8 cellular contexts compared by ENCODE assay signal in genomic region chr19:17999685-18000479, GRCh38. TPM values are rescaled to one million over a fixed set of nuclear protein-coding genes. Genes with fewer than 3 reads are reported as not detected.
DNase-seq lines count a peak whose midpoint lies in the region; ATAC-seq and TF ChIP-seq lines count a peak whose summit lies in the region.

No MANE protein-coding gene starts in this region.

- H3K4me3 Mint-ChIP-seq in activated T-cell treated with anti-CD3 and anti-CD28 coated beads, Interleukin-2, amount 50 U/mL, for 4 hours, result peak overlapping the region; percentile 82
- peak overlapping the region; percentile 79 for H3K4me3 Mint-ChIP-seq in activated T-helper 2 cell treated with anti-CD3 and anti-CD28 coated beads, Interferon-gamma antibody, Interleukin-2, Interleukin-4, amounts not matched to agents 10 μg/mL and 5 μg/mL and 100 μg/mL, durations not matched to agents 14 hours and 24 hours and 36 hours (ENCODE audit: low read depth)

- TF ChIP-seq EP300 in transverse colon (IDR thresholded peaks at IDR 0.05; ENCODE audit: low read depth), result no peak

- no peaks in the 10 kb centered on the region for H3K27me3 Mint-ChIP-seq in activated T-cell treated with anti-CD3 and anti-CD28 coated beads, Interleukin-2, amount 50 U/mL, for 4 hours (ENCODE audit: low read depth)
- H3K27me3 Mint-ChIP-seq in activated T-helper 2 cell treated with anti-CD3 and anti-CD28 coated beads, Interferon-gamma antibody, Interleukin-2, Interleukin-4, amounts not matched to agents 10 μg/mL and 5 μg/mL and 100 μg/mL, durations not matched to agents 14 hours and 24 hours and 36 hours (ENCODE audit: low read depth), result peaks cover 6% of the 10 kb centered on the region

- H3K9me3 ChIP-seq in lower lobe of right lung, result no peaks in the 10 kb centered on the region
- H3K9me3 ChIP-seq in transverse colon, result no peaks in the 10 kb centered on the region

- no peak for TF ChIP-seq CTCF in lower lobe of right lung (IDR thresholded peaks at IDR 0.05)
- no peak for TF ChIP-seq CTCF in transverse colon (IDR thresholded peaks at IDR 0.05)

- DNase-seq in activated T-cell treated with anti-CD3 and anti-CD28 coated beads, Interleukin-2, amount 50 U/mL, for 4 hours, result no peak
- DNase-seq in activated T-cell treated with anti-CD3 and anti-CD28 coated beads for 4 hours (no peak), lower lobe of right lung (no peak), transverse colon (peak; percentile 60), dedifferentiated amniotic fluid mesenchymal stem cell (ENCODE audit: extremely low spot score) (no peak), ACHN (no peak)
- no peak for DNase-seq in activated T-helper 2 cell treated with anti-CD3 and anti-CD28 coated beads, Interferon-gamma antibody, Interleukin-2, Interleukin-4, amounts not matched to agents 10 μg/mL and 5 μg/mL and 100 μg/mL, durations not matched to agents 14 hours and 24 hours and 36 hours (ENCODE audit: low spot score)
- no peak for DNase-seq in stimulated activated CD4-positive, alpha-beta T cell treated with anti-CD3 and anti-CD28 coated beads, Interleukin-1b, Interleukin-23, amount 100 ng/mL, for 48 hours

- peak overlapping the region; percentile 91 for H3K27ac ChIP-seq in lower lobe of right lung
- H3K27ac ChIP-seq in transverse colon, result peak overlapping the region; percentile 89 to 92 (median 90)

- no peak for ATAC-seq in activated T-cell treated with anti-CD3 and anti-CD28 coated beads, Interleukin-2, amount 50 U/mL, for 4 hours
- ATAC-seq in lower lobe of right lung, result no peak

- H3K4me1 ChIP-seq in lower lobe of right lung (peaks cover 35% of the 10 kb centered on the region), transverse colon (peaks cover 4 to 28% (median 19%) of the 10 kb centered on the region in 4 donors)

- WGBS in transverse colon (ENCODE audit: low coverage in 1 of 2), 2 donors, result 59 to 76% methylated on average over 7 to 20 of the region's 21 CpGs

- peak overlapping the region; percentile 98 for H3K27ac Mint-ChIP-seq in activated T-helper 2 cell treated with anti-CD3 and anti-CD28 coated beads, Interferon-gamma antibody, Interleukin-2, Interleukin-4, amounts not matched to agents 10 μg/mL and 5 μg/mL and 100 μg/mL, durations not matched to agents 14 hours and 24 hours and 36 hours

- H3K9me3 Mint-ChIP-seq in activated T-cell treated with anti-CD3 and anti-CD28 coated beads, Interleukin-2, amount 50 U/mL, for 4 hours, result no peaks in the 10 kb centered on the region
- H3K9me3 Mint-ChIP-seq in activated T-helper 2 cell treated with anti-CD3 and anti-CD28 coated beads, Interferon-gamma antibody, Interleukin-2, Interleukin-4, amounts not matched to agents 10 μg/mL and 5 μg/mL and 100 μg/mL, durations not matched to agents 14 hours and 24 hours and 36 hours, result no peaks in the 10 kb centered on the region

- H3K36me3 ChIP-seq in lower lobe of right lung (peaks cover 5% of the 10 kb centered on the region), transverse colon (no peaks in the 10 kb centered on the region)

- H3K27me3 ChIP-seq in lower lobe of right lung (ENCODE audit: low read depth) (no peaks in the 10 kb centered on the region), transverse colon (peaks cover 6% of the 10 kb centered on the region)

- H3K36me3 Mint-ChIP-seq in activated T-cell treated with anti-CD3 and anti-CD28 coated beads, Interleukin-2, amount 50 U/mL, for 4 hours (ENCODE audit: insufficient read depth), result no peaks in the 10 kb centered on the region
- peaks cover 12% of the 10 kb centered on the region for H3K36me3 Mint-ChIP-seq in activated T-helper 2 cell treated with anti-CD3 and anti-CD28 coated beads, Interferon-gamma antibody, Interleukin-2, Interleukin-4, amounts not matched to agents 10 μg/mL and 5 μg/mL and 100 μg/mL, durations not matched to agents 14 hours and 24 hours and 36 hours (ENCODE audit: low read depth)

- H3K4me3 ChIP-seq in lower lobe of right lung, result no peak overlapping the region
- H3K4me3 ChIP-seq in transverse colon, result peak overlapping the region in 1 of 4 donors; percentile 86

- TF ChIP-seq POLR2A in transverse colon (IDR thresholded peaks at IDR 0.05), result no peak

- peaks cover 17% of the 10 kb centered on the region for H3K4me1 Mint-ChIP-seq in activated T-cell treated with anti-CD3 and anti-CD28 coated beads, Interleukin-2, amount 50 U/mL, for 4 hours (ENCODE audit: low read depth)
- peaks cover 11% of the 10 kb centered on the region for H3K4me1 Mint-ChIP-seq in activated T-helper 2 cell treated with anti-CD3 and anti-CD28 coated beads, Interferon-gamma antibody, Interleukin-2, Interleukin-4, amounts not matched to agents 10 μg/mL and 5 μg/mL and 100 μg/mL, durations not matched to agents 14 hours and 24 hours and 36 hours (ENCODE audit: low read depth)

- in situ Hi-C loops in transverse colon (cut with MboI; ENCODE audit: low pct_ligation_motif_present in 1 of 4, low pct_unique_long_range_greater_than_20kb in 1 of 4, low sequenced_read_pairs in 3 of 4) (loop anchor here in 3 of 4 donors (5.0 to 25.0 kb wide), 5 partner anchors 55 to 138 kb away; partner anchors contain the start of genes RPL18A (in 1 of the 3) and SLC5A5 (in 1 of the 3)), ACHN (cut with HindIII; ENCODE audit: low pct_ligation_motif_present, low pct_unique_long_range_greater_than_20kb, low sequenced_read_pairs) (no loop called here)

- intact Hi-C loops in activated T-helper 2 cell treated with anti-CD3 and anti-CD28 coated beads, Interferon-gamma antibody, Interleukin-2, Interleukin-4, amounts not matched to agents 10 μg/mL and 5 μg/mL and 100 μg/mL, durations not matched to agents 14 hours and 24 hours and 36 hours (cut with micrococcal nuclease), result loop anchor here (2.0 to 10.0 kb wide), 4 partner anchors 53 to 165 kb away; partner anchors contain the start of genes RPL18A and SLC5A5
- intact Hi-C loops in lower lobe of right lung (cut with DNase I), result loop anchor here (5.0 kb wide), 1 partner anchor 58 kb away; no protein-coding TSS in a partner anchor
- intact Hi-C loops in transverse colon (cut with DNase I; ENCODE audit: low total_unique reads), result loop anchor here (10.0 kb wide), 1 partner anchor 145 kb away; the partner anchor contains the start of gene RPL18A

RNA-seq across cellular contexts. Expression of gene ARRDC2, which starts 8.1 kb away (rescaled TPM):
- total RNA-seq in activated T-cell treated with anti-CD3 and anti-CD28 coated beads, Interleukin-2, amount 50 U/mL, for 4 hours, result 10 to 100 TPM; 19.4 to 24.4 (median 22.4) TPM
- total RNA-seq in activated T-helper 2 cell treated with anti-CD3 and anti-CD28 coated beads, Interferon-gamma antibody, Interleukin-2, Interleukin-4, amounts not matched to agents 10 μg/mL and 5 μg/mL and 100 μg/mL, durations not matched to agents 14 hours and 24 hours and 36 hours, result 39.2 and 40.5 TPM in 2 replicates
- 89.4 TPM for total RNA-seq in lower lobe of right lung
- total RNA-seq in transverse colon, result 10 to 100 TPM; 28.9 to 69.6 (median 42.7) TPM

RNA-seq across cellular contexts. Expression of gene KCNN1, which starts 33.0 kb away (rescaled TPM):
- under 1 TPM in 2 of 3 donors, not detected in 1; 0.24 to 0.32 TPM for total RNA-seq in activated T-cell treated with anti-CD3 and anti-CD28 coated beads, Interleukin-2, amount 50 U/mL, for 4 hours
- 0.14 and 0.16 TPM in 2 replicates for total RNA-seq in activated T-helper 2 cell treated with anti-CD3 and anti-CD28 coated beads, Interferon-gamma antibody, Interleukin-2, Interleukin-4, amounts not matched to agents 10 μg/mL and 5 μg/mL and 100 μg/mL, durations not matched to agents 14 hours and 24 hours and 36 hours
- not detected for total RNA-seq in lower lobe of right lung
- 1 to 10 TPM in 1 of 4 donors, not detected in 3; 1.6 TPM for total RNA-seq in transverse colon
